ENCODE assay signal across 8 cellular contexts in the genomic region with DNA sequence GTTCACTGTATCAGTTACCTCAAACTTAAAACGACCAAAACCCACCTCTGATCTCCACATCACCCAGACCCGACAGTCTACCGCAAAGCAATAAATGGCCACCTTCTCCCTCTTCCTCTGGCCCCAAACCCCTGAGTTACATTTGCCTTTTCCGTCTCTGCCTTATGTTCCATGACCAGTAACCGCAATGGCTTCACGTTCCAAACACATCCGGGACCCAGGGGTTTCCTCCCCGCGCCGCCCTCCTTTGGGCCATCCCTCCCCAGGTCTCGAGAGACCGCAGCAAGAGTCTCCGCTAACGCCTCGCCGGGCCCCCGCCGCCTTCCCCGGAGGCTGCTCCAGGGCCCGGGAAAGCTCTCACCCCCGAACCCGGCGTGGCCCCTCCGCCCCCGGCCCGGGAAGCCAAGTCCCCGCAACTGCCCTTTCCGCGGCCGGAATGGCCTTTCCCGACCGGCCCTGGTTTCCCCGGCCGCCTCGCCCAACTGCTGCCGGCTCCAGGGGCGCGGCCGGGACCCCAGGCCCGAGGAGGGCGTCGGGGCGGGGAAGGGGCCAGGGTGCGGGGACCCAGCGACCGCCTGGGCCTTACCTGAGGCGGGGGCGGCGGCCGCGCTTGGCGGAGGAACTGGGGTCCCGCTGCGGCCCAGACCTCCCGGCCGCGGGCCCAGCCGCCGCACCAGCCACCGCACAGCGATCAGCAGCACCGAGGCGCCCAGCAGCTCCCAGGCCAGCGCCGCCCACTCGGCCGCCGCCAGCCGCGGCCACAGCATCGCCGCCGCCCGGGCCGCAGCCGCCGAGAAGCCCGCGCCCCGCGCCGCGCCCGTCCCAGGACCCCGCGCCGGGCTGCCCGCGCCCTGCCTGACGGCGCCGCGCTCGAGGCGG. TPM values are rescaled to one million over a fixed set of nuclear protein-coding genes. Genes with fewer than 3 reads are reported as not detected.
DNase-seq lines count a peak whose midpoint lies in the region; ATAC-seq and TF ChIP-seq lines count a peak whose summit lies in the region.

Gene ANKLE2 (minus strand): TSS at position 801 of the 879 bp plus-strand sequence. CDS start 34 bp downstream, at position 767.

- H3K27me3 Mint-ChIP-seq in Calu3 (ENCODE audit: unreplicated experiment) = no peaks in the 10 kb centered on the region
- H3K27me3 Mint-ChIP-seq in T-cell = no peaks in the 10 kb centered on the region

- no TSS peak for BruUV-seq in Calu3 (replicated peaks; lab: Mats Ljungman, UMichigan)

- H3K4me1 ChIP-seq in left ventricle myocardium inferior (peaks cover 41% of the 10 kb centered on the region), vagina (peaks cover 31% of the 10 kb centered on the region)

- H3K4me3 ChIP-seq in left ventricle myocardium inferior = peak within 1 kb of the TSS; percentile 98
- H3K4me3 ChIP-seq in vagina = peak within 1 kb of the TSS; percentile 98

- intact Hi-C loops in Calu3 (cut with micrococcal nuclease; ENCODE audit: unreplicated experiment) = no loop called here
- intact Hi-C loops in left ventricle myocardium inferior (cut with micrococcal nuclease) = no loop called here
- intact Hi-C loops in vagina (cut with DNase I) = loop anchor here (5.0 kb wide), 1 partner anchor 146 kb away; no protein-coding TSS in a partner anchor

- CTCF ChIA-PET in Calu3 (lab: Charles Lee) = no interaction called here
- CTCF ChIA-PET in T-cell (lab: Charles Lee) = no interaction called here

- peaks cover 2% of the 10 kb centered on the region for H3K36me3 ChIP-seq in left ventricle myocardium inferior
- H3K36me3 ChIP-seq in vagina = no peaks in the 10 kb centered on the region

- H3K4me3 Mint-ChIP-seq in Calu3 (ENCODE audit: low read depth, unreplicated experiment) = peak within 1 kb of the TSS; percentile 91
- peak within 1 kb of the TSS; percentile 83 to 92 (median 90) for H3K4me3 Mint-ChIP-seq in T-cell

- 0 to 1% (median 0%) methylated on average over 62 to 95 of the region's 95 CpGs for WGBS in adipose tissue, 3 donors

- H3K9me3 Mint-ChIP-seq in Calu3 (ENCODE audit: low read depth, unreplicated experiment) (no peaks in the 10 kb centered on the region), T-cell (no peaks in the 10 kb centered on the region)

- TF ChIP-seq CTCF in Calu3 (IDR thresholded peaks at IDR 0.05; ENCODE audit: unreplicated experiment) (no peak), left ventricle myocardium inferior (IDR thresholded peaks at IDR 0.05; ENCODE audit: borderline replicate concordance) (no peak), vagina (IDR thresholded peaks at IDR 0.05) (no peak)

- H3K27me3 ChIP-seq in left ventricle myocardium inferior (ENCODE audit: low read depth) (no peaks in the 10 kb centered on the region), vagina (no peaks in the 10 kb centered on the region)

- ATAC-seq in GM19468 (IDR thresholded peaks at IDR 0.05; ENCODE audit: extremely low read depth, unreplicated experiment) (peak; percentile 7), T-cell (replicated peaks in 1 of 4) (peak; percentile 61 to 78 (median 68))

- POLR2A ChIA-PET in T-cell (lab: Charles Lee) = no interaction called here

- H3K27ac ChIP-seq in adipose tissue (ENCODE audit: low read depth, low read length) (peak within 1 kb of the TSS; percentile 85), left ventricle myocardium inferior (replicated peaks) (peak within 1 kb of the TSS; percentile 97), vagina (peak within 1 kb of the TSS; percentile 94)

- peaks cover 6% of the 10 kb centered on the region for H3K4me1 Mint-ChIP-seq in Calu3 (ENCODE audit: low read depth, unreplicated experiment)
- H3K4me1 Mint-ChIP-seq in T-cell = peaks cover 28 to 32% (median 32%) of the 10 kb centered on the region in 3 donors

- H3K27ac Mint-ChIP-seq in Calu3 (ENCODE audit: unreplicated experiment) = peak within 1 kb of the TSS; percentile 90
- H3K27ac Mint-ChIP-seq in T-cell = peak within 1 kb of the TSS; percentile 94 to 95

- H3K36me3 Mint-ChIP-seq in Calu3 (ENCODE audit: insufficient read depth, unreplicated experiment) (peaks cover 75% of the 10 kb centered on the region), T-cell (peaks cover 8% of the 10 kb centered on the region)

- DNase-seq in Calu3 (peak; percentile 65), HPDE6-E6E7 (ENCODE audit: extremely low spot score) (peak; percentile 37), T-cell (peak in 33 of 34 experiments; percentile 14 to 62 (median 45)), left ventricle myocardium inferior (peak; percentile 50), retina (peak; percentile 48), vagina (ENCODE audit: extremely low spot score in 2 of 2) (no peak)

- no peaks in the 10 kb centered on the region for H3K9me3 ChIP-seq in left ventricle myocardium inferior (replicated peaks)
- no peaks in the 10 kb centered on the region for H3K9me3 ChIP-seq in vagina

- peak in 1 of 2 donors; percentile 12 for TF ChIP-seq POLR2A in vagina (IDR thresholded peaks at IDR 0.05)

RNA-seq across cellular contexts. Expression of gene ANKLE2, which starts in this region (rescaled TPM):
- total RNA-seq in Calu3 (2022) (175 and 190 TPM in 2 replicates), T-cell (100 to 1,000 TPM in 2 of 5 donors, 10 to 100 TPM in 3; 88.1 to 106 (median 94.3) TPM), left ventricle myocardium inferior (21.2 TPM), vagina (63.1 TPM)
- 10 to 100 TPM; 18.2 to 58.2 (median 19.2) TPM for polyA plus RNA-seq in adipose tissue

Comparison
In these comparisons a context has a peak if more than half of its experiments do, and no peak if none do; other contexts are left out.
1. DNase-seq: peak in Calu3 (single experiment), HPDE6-E6E7 (single experiment), T-cell (33 of 34), left ventricle myocardium inferior (single experiment) and retina (single experiment); none in vagina (0 of 2).
2. Peak in every context shown above with its lines, with median percentiles within 50 percentile points of each other: H3K27ac ChIP-seq.